ENCODE assay signal across 1 cellular context in genomic region chr20:32390999-32391398, GRCh38.
TF ChIP-seq lines count a peak whose summit lies in the region.

No MANE protein-coding gene starts in this region.

TF ChIP-seq in IMR-90, 13 proteins besides CTCF, POLR2A, EP300 and RAD21:
- TF ChIP-seq RFX5 (IDR thresholded peaks at IDR 0.05; ENCODE audit: low read depth, low read length) (no peak), CEBPB (IDR thresholded peaks at IDR 0.05; ENCODE audit: low read depth, low read length) (no peak), SMC3 (IDR thresholded peaks at IDR 0.05; ENCODE audit: low read depth, low read length) (no peak), USF2 (IDR thresholded peaks at IDR 0.05; ENCODE audit: low read depth, low read length) (no peak), MXI1 (IDR thresholded peaks at IDR 0.05; ENCODE audit: borderline replicate concordance, low read depth, low read length) (no peak), NFE2L2 (IDR thresholded peaks at IDR 0.05; ENCODE audit: low read depth, low read length) (no peak), CHD1 (IDR thresholded peaks at IDR 0.05; ENCODE audit: low read depth, low read length) (no peak), ELK1 (IDR thresholded peaks at IDR 0.05; ENCODE audit: borderline replicate concordance, low read depth, low read length) (no peak), RCOR1 (IDR thresholded peaks at IDR 0.05; ENCODE audit: insufficient replicate concordance, low read length) (no peak), MAFK (IDR thresholded peaks at IDR 0.05; ENCODE audit: low read depth, low read length) (no peak), MAZ (IDR thresholded peaks at IDR 0.05; ENCODE audit: borderline replicate concordance, low read depth, low read length) (no peak)
